29 cellular contexts compared by ENCODE assay signal in the genomic region with DNA sequence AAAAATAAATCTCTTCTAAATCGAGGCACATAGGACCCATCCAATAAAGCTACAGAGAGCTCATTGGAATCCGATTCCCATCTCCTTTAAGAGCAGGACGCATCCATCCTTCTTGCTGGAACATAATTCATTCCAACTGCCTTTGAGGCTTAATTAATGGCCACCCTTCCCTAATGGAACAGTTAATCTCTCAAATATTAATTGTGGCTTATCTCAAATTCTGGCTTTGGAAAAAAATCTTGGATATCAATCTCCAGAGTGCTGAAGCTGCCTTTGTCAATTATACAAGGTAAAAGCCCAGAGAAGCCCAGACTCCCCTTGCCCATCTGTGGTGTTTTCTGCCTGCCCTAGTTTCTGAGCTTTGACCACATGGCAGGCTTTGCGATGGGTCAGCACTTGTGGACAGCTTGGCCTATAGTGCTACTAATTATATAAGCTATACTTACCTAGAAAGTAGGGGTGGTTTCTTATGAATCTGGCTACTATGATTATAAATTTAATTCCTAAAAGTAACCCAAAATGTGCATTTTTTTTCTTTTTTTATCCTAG.
"Had no signal": no experiment of that assay in that cellular context is flagged by ENCODE, and none has a peak within 500 bp of the region (broad histone marks: within the 10 kb centered on the region; RNA-seq: fewer than 3 reads in every experiment).

No MANE protein-coding gene starts in this region.

- H3K4me3 ChIP-seq: ascending aorta, breast epithelium, cardiac muscle cell, coronary artery, dorsolateral prefrontal cortex, gastrocnemius medialis, heart left ventricle had no signal

- DNase-seq: activated CD4-positive, alpha-beta memory T cell treated with anti-CD3 and anti-CD28 coated beads, Interleukin-2, amount 10 ng/mL, durations not matched to agents 7 days and 5 days; activated CD4-positive, alpha-beta T cell treated with anti-CD3 and anti-CD28 coated beads for 1 hour; activated CD4-positive, alpha-beta T cell treated with anti-CD3 and anti-CD28 coated beads for 4 hours; activated CD4-positive, alpha-beta T cell treated with anti-CD3 and anti-CD28 coated beads, Interleukin-2, amount 10 ng/mL, durations not matched to agents 7 days and 5 days; activated CD4-positive, alpha-beta T cell treated with anti-CD3 and anti-CD28 coated beads, Interleukin-2, amount 50 U/mL, for 4 hours; activated CD8-positive, alpha-beta memory T cell treated with anti-CD3 and anti-CD28 coated beads, Interleukin-2, amount 50 U/mL, for 48 hours; activated gamma-delta T cell; activated naive CD4-positive, alpha-beta T cell; activated naive CD4-positive, alpha-beta T cell treated with anti-CD3 and anti-CD28 coated beads, Interleukin-2, amount 10 ng/mL, durations not matched to agents 7 days and 5 days; activated naive CD8-positive, alpha-beta T cell treated with anti-CD3 and anti-CD28 coated beads, Interleukin-2, amount 10 ng/mL, durations not matched to agents 7 days and 5 days; activated T-cell treated with anti-CD3 and anti-CD28 coated beads for 4 hours; activated T-cell treated with anti-CD3 and anti-CD28 coated beads, Interleukin-2, amount 50 U/mL, for 24 hours; activated T-cell treated with anti-CD3 and anti-CD28 coated beads, Interleukin-2, amount 50 U/mL, for 72 hours; central memory CD4-positive, alpha-beta T cell; effector memory CD4-positive, alpha-beta T cell; endodermal cell; foreskin fibroblast; gastrocnemius medialis; glutamatergic neuron; heart left ventricle; T-helper 2 cell had no signal

- H3K27me3 ChIP-seq: ascending aorta, breast epithelium, cardiac muscle cell, dorsolateral prefrontal cortex, gastrocnemius medialis, heart left ventricle had no signal

- H3K27ac ChIP-seq: ascending aorta, breast epithelium, cardiac muscle cell, coronary artery, dorsolateral prefrontal cortex, gastrocnemius medialis, heart left ventricle had no signal

- H3K9me3 ChIP-seq: ascending aorta, breast epithelium, gastrocnemius medialis, heart left ventricle had no signal

- H3K36me3 ChIP-seq: ascending aorta, breast epithelium, cardiac muscle cell, gastrocnemius medialis, heart left ventricle had no signal

- ATAC-seq: activated naive CD4-positive, alpha-beta T cell treated with anti-CD3 and anti-CD28 coated beads, Interleukin-2, amount 50 U/mL, for 72 hours; activated T-cell treated with anti-CD3 and anti-CD28 coated beads, Interleukin-2, amount 50 U/mL, for 72 hours; esophagus mucosa; gastrocnemius medialis; heart left ventricle; WTC11 had no signal
